27 cellular contexts compared by ENCODE assay signal in genomic region chr22:49427341-49427740, GRCh38.
"Had no signal": no experiment of that assay in that cellular context is flagged by ENCODE, and none has a peak within 500 bp of the region (broad histone marks: within the 10 kb centered on the region; RNA-seq: fewer than 3 reads in every experiment).

No MANE protein-coding gene starts in this region.

- H3K27ac Mint-ChIP-seq: mesothelial cell of epicardium; nephron; progenitor cell of endocrine pancreas; stimulated activated naive B cell treated with anti-CD40 and anti-IgM and Interleukin-4, amounts not matched to agents 10 μg/mL and 1 μg/mL and 100 μg/mL, for 72 hours had no signal

- DNase-seq: heart left ventricle; hypothalamus; islet precursor cell; kidney glomerular epithelial cell; left cardiac atrium; left lung; lower lobe of right lung; mammary epithelial cell; mesenchymal stem cell; naive B cell; occipital lobe; ovary; stimulated activated CD4-positive, alpha-beta T cell treated with anti-CD3 and anti-CD28 coated beads, Interleukin-12 subunit alpha, Interleukin-12 subunit beta, amount 100 ng/mL, for 4 hours; stimulated activated CD4-positive, alpha-beta T cell treated with anti-CD3 and anti-CD28 coated beads, Interleukin-15, amount 100 ng/mL, for 24 hours; stimulated activated CD4-positive, alpha-beta T cell treated with anti-CD3 and anti-CD28 coated beads, Interleukin-2, amount 100 ng/mL, for 24 hours; stimulated activated CD4-positive, alpha-beta T cell treated with anti-CD3 and anti-CD28 coated beads, Interleukin-4, amount 100 ng/mL, for 1 hour; stimulated activated naive B cell treated with anti-CD40 and anti-IgM and Interleukin-4, amounts not matched to agents 10 μg/mL and 1 μg/mL and 100 μg/mL, for 72 hours; stimulated activated naive CD8-positive, alpha-beta T cell treated with anti-CD3 and anti-CD28 coated beads, Interleukin-15, Interleukin-2, amounts not matched to agents 100 U/mL and 50 U/mL, for 24 hours; stomach; testis; transverse colon; upper lobe of right lung had no signal

- H3K4me1 Mint-ChIP-seq: mesothelial cell of epicardium; neural crest cell; stimulated activated naive B cell treated with anti-CD40 and anti-IgM and Interleukin-4, amounts not matched to agents 10 μg/mL and 1 μg/mL and 100 μg/mL, for 72 hours had no signal

- H3K9me3 Mint-ChIP-seq: mesothelial cell of epicardium, nephron, neural crest cell had no signal

- H3K36me3 Mint-ChIP-seq: mesothelial cell of epicardium, naive B cell had no signal

- H3K4me3 Mint-ChIP-seq: mesothelial cell of epicardium; naive B cell; nephron; neural crest cell; stimulated activated naive B cell treated with anti-CD40 and anti-IgM and Interleukin-4, amounts not matched to agents 10 μg/mL and 1 μg/mL and 100 μg/mL, for 72 hours had no signal

- ATAC-seq: heart left ventricle; left cardiac atrium; left lung; lower lobe of right lung; sciatic nerve; stimulated activated naive B cell treated with anti-CD40 and anti-IgM and Interleukin-4, amounts not matched to agents 10 μg/mL and 1 μg/mL and 100 μg/mL, for 72 hours; stimulated activated naive CD8-positive, alpha-beta T cell treated with anti-CD3 and anti-CD28 coated beads, Interleukin-15, Interleukin-2, amounts not matched to agents 100 U/mL and 50 U/mL, for 24 hours; upper lobe of right lung had no signal
